ENCODE assay signal across 1 cellular context in genomic region chr1:116493036-116493435, GRCh38.
A peak's percentile ranks its signal among the peaks of the same experiment; 100 is the strongest.
TF ChIP-seq lines count a peak whose summit lies in the region.

No MANE protein-coding gene starts in this region.

TF ChIP-seq in HepG2, 621 proteins besides CTCF, POLR2A, EP300 and RAD21 (continues in another document):
- TF ChIP-seq KIAA2018 (CRISPR knock-in tag; IDR thresholded peaks at IDR 0.05; ENCODE audit: borderline replicate concordance) (no peak), ZNF589 (CRISPR knock-in tag; conservative IDR thresholded peaks at IDR 0.05) (0 out of 2 replicates have a peak, but pooled peaks have one; percentile 44), THRA (CRISPR knock-in tag; IDR thresholded peaks at IDR 0.05; ENCODE audit: borderline replicate concordance) (no peak), ATF3 (CRISPR knock-in tag; IDR thresholded peaks at IDR 0.05) (no peak), ZNF547 (CRISPR knock-in tag; IDR thresholded peaks at IDR 0.05) (0 out of 2 replicates have a peak, but pooled peaks have one; percentile 16), SRF (IDR thresholded peaks at IDR 0.05; ENCODE audit: low read depth, low read length) (no peak), NFKB2 (CRISPR knock-in tag; IDR thresholded peaks at IDR 0.05; ENCODE audit: borderline replicate concordance) (no peak), ZNF354B (CRISPR knock-in tag; IDR thresholded peaks at IDR 0.05) (no peak), SNAPC4 (CRISPR knock-in tag; IDR thresholded peaks at IDR 0.05) (no peak), ZBTB20 (CRISPR knock-in tag; IDR thresholded peaks at IDR 0.05; ENCODE audit: borderline replicate concordance, low read depth) (0 out of 2 replicates have a peak, but pooled peaks have one; percentile 24), ZNF777 (CRISPR knock-in tag; IDR thresholded peaks at IDR 0.05) (no peak), ZNF224 (CRISPR knock-in tag; IDR thresholded peaks at IDR 0.05) (0 out of 2 replicates have a peak, but pooled peaks have one; percentile 49), RARA (CRISPR knock-in tag; IDR thresholded peaks at IDR 0.05) (peak; percentile 33; the same call in 1 of the 2 replicates), SMARCE1 (IDR thresholded peaks at IDR 0.05; ENCODE audit: borderline replicate concordance) (no peak), ZNF576 (CRISPR knock-in tag; IDR thresholded peaks at IDR 0.05) (0 out of 2 replicates have a peak, but pooled peaks have one; percentile 83), EHMT2 (IDR thresholded peaks at IDR 0.05; ENCODE audit: borderline replicate concordance, low read depth, low read length) (no peak; the same call in 1 of the 2 replicates), TEAD3 (CRISPR knock-in tag; optimal IDR thresholded peaks at IDR 0.05; ENCODE audit: borderline replicate concordance) (no peak), DMAP1 (CRISPR knock-in tag; IDR thresholded peaks at IDR 0.05) (no peak), NONO (IDR thresholded peaks at IDR 0.05) (no peak), NONO (CRISPR knock-in tag; conservative IDR thresholded peaks at IDR 0.05) (0 out of 2 replicates have a peak, but pooled peaks have one; percentile 39), SOX6 (IDR thresholded peaks at IDR 0.05) (no peak), SOX6 (CRISPR knock-in tag; IDR thresholded peaks at IDR 0.05) (peak; percentile 23; the same call in 1 of the 2 replicates), ZNF570 (CRISPR knock-in tag; IDR thresholded peaks at IDR 0.05; ENCODE audit: borderline replicate concordance) (no peak), ZFP91 (CRISPR knock-in tag; IDR thresholded peaks at IDR 0.05; ENCODE audit: borderline replicate concordance) (no peak), PHF8 (CRISPR knock-in tag; IDR thresholded peaks at IDR 0.05) (peak; percentile 25; the same call in 1 of the 2 replicates), ZNF614 (CRISPR knock-in tag; IDR thresholded peaks at IDR 0.05; ENCODE audit: borderline replicate concordance) (no peak), GATAD2A (CRISPR knock-in tag; IDR thresholded peaks at IDR 0.05) (peak; percentile 27; the same call in 1 of the 2 replicates), ATAD3A (CRISPR knock-in tag; IDR thresholded peaks at IDR 0.05) (no peak), ZNF598 (CRISPR knock-in tag; IDR thresholded peaks at IDR 0.05; ENCODE audit: borderline replicate concordance) (no peak), YY1 (IDR thresholded peaks at IDR 0.05; ENCODE audit: insufficient read depth, insufficient replicate concordance, low read depth, low read length) (no peak), ZNF850 (CRISPR knock-in tag; conservative IDR thresholded peaks at IDR 0.05) (no peak), ZSCAN5A (CRISPR knock-in tag; IDR thresholded peaks at IDR 0.05; ENCODE audit: borderline replicate concordance) (no peak), ETV5 (CRISPR knock-in tag; IDR thresholded peaks at IDR 0.05; ENCODE audit: borderline replicate concordance) (peak; percentile 33; the same call in 1 of the 2 replicates), FOXP4 (CRISPR knock-in tag; IDR thresholded peaks at IDR 0.05) (peak; percentile 13; the same call in 1 of the 2 replicates), SALL2 (CRISPR knock-in tag; IDR thresholded peaks at IDR 0.05) (no peak), YEATS2 (CRISPR knock-in tag; IDR thresholded peaks at IDR 0.05; ENCODE audit: borderline replicate concordance) (no peak), TBX3 (IDR thresholded peaks at IDR 0.05; ENCODE audit: borderline replicate concordance) (no peak), ZBTB7B (CRISPR knock-in tag; IDR thresholded peaks at IDR 0.05) (no peak)
